23 cellular contexts compared by ENCODE assay signal in genomic region chr5:170431571-170431970, GRCh38. TPM values are rescaled to one million over a fixed set of nuclear protein-coding genes. Genes with fewer than 3 reads are reported as not detected.
A peak's percentile ranks its signal among the peaks of the same experiment; 100 is the strongest.
DNase-seq lines count a peak whose midpoint lies in the region; ATAC-seq and TF ChIP-seq lines count a peak whose summit lies in the region.
"Had no signal": no experiment of that assay in that cellular context is flagged by ENCODE, and none has a peak within 500 bp of the region (broad histone marks: within the 10 kb centered on the region; RNA-seq: fewer than 3 reads in every experiment).

No MANE protein-coding gene starts in this region.

- no peaks in the 10 kb centered on the region for H3K79me2 ChIP-seq in smooth muscle cell (ENCODE audit: low read depth)

- H3K4me3 ChIP-seq in heart right ventricle (no peak overlapping the region), smooth muscle cell (no peak overlapping the region)
- H3K4me3 ChIP-seq: A549, BLaER1, GM12878 had no signal

- peak overlapping the region; percentile 26 for H3K4me2 ChIP-seq in smooth muscle cell
- H3K4me2 ChIP-seq: A549, BLaER1 had no signal

- WGBS in heart right ventricle, 2 donors: 89 to 94% methylated on average over 4 of the region's 4 CpGs
- WGBS in smooth muscle cell (ENCODE audit: low lambda C conversion rate): 86% methylated on average over 4 of the region's 4 CpGs

- no peaks in the 10 kb centered on the region for H3K36me3 ChIP-seq in heart right ventricle
- H3K36me3 ChIP-seq in smooth muscle cell (ENCODE audit: low read depth): no peaks in the 10 kb centered on the region
- H3K36me3 ChIP-seq: BE2C, BLaER1 had no signal

- intact Hi-C loops in cardiac septum (cut with DNase I): no loop called here
- intact Hi-C loops in heart right ventricle (cut with DNase I): loop anchor here in 2 of 10 donors (10.0 kb wide), 2 partner anchors 363 to 903 kb away; no protein-coding TSS in a partner anchor

- no peak for TF ChIP-seq CTCF in heart right ventricle (IDR thresholded peaks at IDR 0.05)
- no peak for TF ChIP-seq CTCF in smooth muscle cell (IDR thresholded peaks at IDR 0.05; ENCODE audit: borderline replicate concordance, insufficient read depth, poor library complexity, severe bottlenecking)

- ATAC-seq in heart right ventricle: no peak
- ATAC-seq in HG02938 (IDR thresholded peaks at IDR 0.05; ENCODE audit: unreplicated experiment): no peak
- ATAC-seq: A549, GM12878 had no signal

- DNase-seq in cardiac septum (ENCODE audit: low spot score) (peak; percentile 7), heart right ventricle (no peak), mesenteric fat pad (ENCODE audit: low spot score) (peak; percentile 81), smooth muscle cell (lab: John Stamatoyannopoulos, UW; ENCODE audit: unreplicated experiment) (no peak), NCI-H1092 (lab: John Stamatoyannopoulos, UW) (no peak)
- DNase-seq: BE2C; C1 segment of cervical spinal cord; CD4-positive, alpha-beta memory T cell; CD4-positive, CD25-positive, alpha-beta regulatory T cell; CD8-positive, alpha-beta memory T cell; COR-L47; DMS153; DMS53; DMS79; DND-41; GDM1 had no signal

- H4K20me1 ChIP-seq in smooth muscle cell (ENCODE audit: low read depth): no peaks in the 10 kb centered on the region
- H4K20me1 ChIP-seq: BLaER1 had no signal

- no peak overlapping the region for H2AFZ ChIP-seq in smooth muscle cell (ENCODE audit: low read depth)

- H3F3A ChIP-seq in smooth muscle cell (ENCODE audit: low read depth): no peaks in the 10 kb centered on the region

- peaks cover 0 to 13% (median 0%) of the 10 kb centered on the region in 7 donors for H3K27me3 ChIP-seq in heart right ventricle
- no peaks in the 10 kb centered on the region for H3K27me3 ChIP-seq in smooth muscle cell (ENCODE audit: low read depth)
- H3K27me3 ChIP-seq: BE2C, BLaER1 had no signal

- H3K9me3 ChIP-seq in heart right ventricle (peaks cover 0 to 12% (median 0%) of the 10 kb centered on the region in 11 donors), smooth muscle cell (replicated peaks; ENCODE audit: low read depth) (no peaks in the 10 kb centered on the region)
- H3K9me3 ChIP-seq: BE2C had no signal

- no peak overlapping the region for H3K9ac ChIP-seq in smooth muscle cell (ENCODE audit: low read depth)
- H3K9ac ChIP-seq: BLaER1 had no signal

- H3K27ac ChIP-seq in heart right ventricle: no peak overlapping the region
- H3K27ac ChIP-seq in smooth muscle cell (ENCODE audit: low read depth): no peak overlapping the region
- H3K27ac ChIP-seq: 22Rv1, A549, BLaER1 had no signal

- H3K4me1 ChIP-seq in heart right ventricle (peaks cover 0 to 17% (median 16%) of the 10 kb centered on the region in 9 donors), smooth muscle cell (ENCODE audit: low read depth) (no peaks in the 10 kb centered on the region)
- H3K4me1 ChIP-seq: A549 had no signal

RNA-seq across cellular contexts. Expression of gene KCNMB1, which starts 42.4 kb away (rescaled TPM):
- total RNA-seq in cardiac septum: 5.7 TPM
- total RNA-seq in heart right ventricle: 1 to 10 TPM in 7 of 10 donors, under 1 TPM in 3; 0.90 to 2.8 (median 1.2) TPM
- polyA plus RNA-seq in heart right ventricle: 1 to 10 TPM; 1.2 to 2.7 TPM
- total RNA-seq in mesenteric fat pad: 0.93 TPM
- total RNA-seq in smooth muscle cell: 0.36 and 0.63 TPM in 2 replicates
- 0.52 and 0.54 TPM in 2 replicates for polyA plus RNA-seq in smooth muscle cell
- total RNA-seq: A172; CD4-positive, alpha-beta memory T cell; CD8-positive, alpha-beta memory T cell; G401 had no signal
- polyA plus RNA-seq: A549; CD4-positive, alpha-beta memory T cell; CD8-positive, alpha-beta memory T cell had no signal

Comparison
In these comparisons a context has a peak if more than half of its experiments do, and no peak if none do; other contexts are left out.
1. DNase-seq: peak in cardiac septum (single experiment) and mesenteric fat pad (single experiment); none in heart right ventricle (0 of 2), smooth muscle cell (single experiment) and NCI-H1092 (single experiment).